8 cellular contexts compared by ENCODE assay signal in the genomic region with DNA sequence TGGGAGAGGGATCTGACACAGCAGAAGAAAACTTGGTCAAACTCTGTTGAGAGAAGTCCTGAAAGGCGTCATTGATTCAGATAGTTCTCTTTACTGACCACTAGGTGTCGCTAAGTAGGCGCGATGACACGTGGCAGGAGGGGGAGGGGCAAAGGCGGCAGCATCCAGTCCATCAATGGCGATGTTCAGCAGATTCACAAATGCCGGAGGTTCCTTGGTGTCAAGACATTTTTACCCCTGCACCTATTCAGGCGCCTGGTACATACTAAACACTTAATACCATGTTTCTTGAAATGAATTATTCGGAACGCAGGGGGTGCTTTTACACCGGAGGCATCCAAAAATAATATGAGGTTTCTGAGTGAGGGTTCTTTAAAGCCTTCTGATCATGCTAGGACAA. TPM values are rescaled to one million over a fixed set of nuclear protein-coding genes. Genes with fewer than 3 reads are reported as not detected.
DNase-seq lines count a peak whose midpoint lies in the region; ATAC-seq, FAIRE-seq and TF ChIP-seq lines count a peak whose summit lies in the region.

No MANE protein-coding gene starts in this region.

- TF ChIP-seq POLR2A in GM18505 (IDR thresholded peaks at IDR 0.05; ENCODE audit: borderline replicate concordance, extremely low read depth, insufficient read depth, insufficient read length) (peak; percentile 62), HepG2 (IDR thresholded peaks at IDR 0.05; ENCODE audit: insufficient read depth in 1 of 2, low read depth in 2 of 2, low read length in 2 of 2) (no peak)

- no peak overlapping the region for H3K9ac ChIP-seq in HepG2 (ENCODE audit: insufficient read depth, low read depth, low read length)

- FAIRE-seq in HepG2 (lab: Jason Lieb, UNC), result peak; percentile 92

- WGBS in HepG2 (ENCODE audit: low lambda C conversion rate), result 32% methylated on average over 12 of the region's 12 CpGs

- TF ChIP-seq CTCF in HepG2 (CRISPR knock-in tag; IDR thresholded peaks at IDR 0.05), result peak; percentile 85

- H3K27me3 ChIP-seq in HepG2 (ENCODE audit: control insufficient read depth in 1 of 2, insufficient read depth in 2 of 2, low read length in 2 of 2), result peaks cover 0 to 22% of the 10 kb centered on the region in 2 experiments; a peak in 3 of 5 replicates

- TF ChIP-seq EP300 in HepG2 (IDR thresholded peaks at IDR 0.05; ENCODE audit: low read depth in 2 of 2, low read length in 2 of 2) (peak in 1 of 2 experiments; percentile 24; a peak in 1 of 4 replicates), HepG2 (CRISPR knock-in tag; IDR thresholded peaks at IDR 0.05; ENCODE audit: borderline replicate concordance) (no peak)

- no peaks in the 10 kb centered on the region for H3K9me3 ChIP-seq in HepG2 (ENCODE audit: low read length)

- POLR2A ChIA-PET in HepG2 (lab: Yijun Ruan, JAX), result no interaction called here

- ATAC-seq in GM18505 (IDR thresholded peaks at IDR 0.05; ENCODE audit: unreplicated experiment) (peak; percentile 47), HG03066 (IDR thresholded peaks at IDR 0.05; ENCODE audit: low read depth, unreplicated experiment) (peak; percentile 41), HepG2 (peak; percentile 64)

- no peak overlapping the region for H3K4me3 ChIP-seq in HepG2 (replicated peaks in 1 of 3; ENCODE audit: insufficient read depth in 1 of 3, low read depth in 2 of 3, low read length in 3 of 3)

- DNase-seq in A172 (ENCODE audit: low spot score) (peak; percentile 72), NCI-H345 treated with DMSO at 0.1 percent for 48 hours (lab: John Stamatoyannopoulos, UW; ENCODE audit: unreplicated experiment) (peak; percentile 68), cerebellum (ENCODE audit: low spot score) (peak; percentile 15), HepG2 (ENCODE audit: low spot score) (peak; percentile 66)
- peak; percentile 70 for DNase-seq in activated CD4-positive, CD25-positive, alpha-beta regulatory T cell treated with anti-CD3 and anti-CD28 coated beads, Interleukin-2, amount 50 U/mL, for 16 hours (ENCODE audit: low read depth, low spot score)
- peak; percentile 64 to 88 (median 69) for DNase-seq in stimulated activated CD4-positive, alpha-beta T cell treated with anti-CD3 and anti-CD28 coated beads, TNF-alpha, amount 100 ng/mL, for 48 hours (ENCODE audit: low read depth in 3 of 3)

- no peak overlapping the region for H3K27ac ChIP-seq in HepG2 (ENCODE audit: extremely low read length, insufficient read depth, low read length)

- no TSS peak for BruUV-seq in HepG2 (replicated peaks; lab: Mats Ljungman, UMichigan)

- H3K79me2 ChIP-seq in HepG2 (ENCODE audit: insufficient read depth, low read length), result no peaks in the 10 kb centered on the region

- in situ Hi-C loops in HepG2 (cut with HindIII; ENCODE audit: extremely low pct_ligation_motif_present, low pct_unique_long_range_greater_than_20kb), result loop anchor here (5.0 kb wide), 1 partner anchor 80 kb away; no protein-coding TSS in a partner anchor

- peak; percentile 57 for TF ChIP-seq RAD21 in HepG2 (CRISPR knock-in tag; IDR thresholded peaks at IDR 0.05)

- H4K20me1 ChIP-seq in HepG2 (ENCODE audit: insufficient read depth, low read length), result no peaks in the 10 kb centered on the region

- no peak overlapping the region for H2AFZ ChIP-seq in HepG2 (ENCODE audit: low read length)

- intact Hi-C loops in HepG2 (cut with micrococcal nuclease; ENCODE audit: unreplicated experiment), result loop anchor here (1.0 kb wide), 1 partner anchor 79 kb away; no protein-coding TSS in a partner anchor

- H3K36me3 ChIP-seq in HepG2 (replicated peaks in 1 of 2; ENCODE audit: control insufficient read depth in 1 of 2, insufficient read depth in 2 of 2, low read length in 2 of 2), result no peaks in the 10 kb centered on the region

- H3K4me2 ChIP-seq in HepG2 (ENCODE audit: low read depth, low read length), result no peak overlapping the region

- CTCF ChIA-PET in HepG2 (lab: Yijun Ruan, JAX; ENCODE audit: low intra/inter-chr PET ratio, low total read pairs), result interaction anchor here (2.1 kb wide), 1 partner anchor 80 kb away, joined by 14 read pairs; no protein-coding TSS in a partner anchor

- H3K4me1 ChIP-seq in HepG2 (ENCODE audit: insufficient read depth, low read length), result no peaks in the 10 kb centered on the region

TF ChIP-seq in HepG2, 621 proteins besides CTCF, POLR2A, EP300 and RAD21 (continues in another document):
- no peak for TF ChIP-seq ZNF710 (CRISPR knock-in tag; IDR thresholded peaks at IDR 0.05; ENCODE audit: borderline replicate concordance)
- TF ChIP-seq SALL2 (CRISPR knock-in tag; IDR thresholded peaks at IDR 0.05), result no peak
- TF ChIP-seq SIN3B (IDR thresholded peaks at IDR 0.05; ENCODE audit: low read length), result no peak
- TF ChIP-seq ZMYM4 (CRISPR knock-in tag; IDR thresholded peaks at IDR 0.05), result peak; percentile 89
- no peak for TF ChIP-seq PLRG1 (conservative IDR thresholded peaks at IDR 0.05)
- TF ChIP-seq RORA (CRISPR knock-in tag; IDR thresholded peaks at IDR 0.05), result no peak
- no peak for TF ChIP-seq ZNF660 (CRISPR knock-in tag; IDR thresholded peaks at IDR 0.05; ENCODE audit: borderline replicate concordance, low read depth)

RNA-seq across cellular contexts. Expression of gene PLEK, which starts 3.0 kb away (rescaled TPM):
- not detected in 2 replicates for total RNA-seq in A172 (2014; rRNA removed; shearing (Covaris generic))
- total RNA-seq in cerebellum, result 2.7 TPM
- total RNA-seq in HepG2 (2016; rRNA removed; fragmentation: Illumina TruSeq; extraction: Trizol), result not detected in 2 replicates
- total RNA-seq in HepG2 (2016; cell fraction: cytosol; rRNA removed; fragmentation: Illumina TruSeq; extraction: Trizol; ENCODE audit: low read depth), result not detected in 2 replicates
- total RNA-seq in HepG2 (2016; cell fraction: insoluble cytoplasmic fraction; rRNA removed; fragmentation: Illumina TruSeq; extraction: Trizol), result not detected in 2 replicates
- total RNA-seq in HepG2 (2016; cell fraction: membrane; rRNA removed; fragmentation: Illumina TruSeq; extraction: Trizol), result not detected in 2 replicates
- not detected in 2 replicates for total RNA-seq in HepG2 (2016; cell fraction: nucleus; rRNA removed; fragmentation: Illumina TruSeq; extraction: Trizol)
- polyA plus RNA-seq in HepG2 (2011; rRNA removed), result 0.05 TPM in 1 of 2 replicates, not detected in the other
- polyA plus RNA-seq in HepG2 (2011; cell fraction: cytosol; rRNA removed), result 0.04 TPM in 2 replicates
- polyA plus RNA-seq in HepG2 (2011; cell fraction: nucleus; rRNA removed), result 0.12 TPM in 1 of 2 replicates, not detected in the other
- polyA plus RNA-seq in HepG2 (2012), result not detected in 2 replicates
- polyA plus RNA-seq in HepG2 (2016; cell fraction: cytosol; fragmentation: Illumina TruSeq; extraction: Trizol; ENCODE audit: low read depth), result not detected in 2 replicates
- not detected in 2 replicates for polyA plus RNA-seq in HepG2 (2016; cell fraction: insoluble cytoplasmic fraction; fragmentation: Illumina TruSeq; extraction: Trizol; ENCODE audit: low read depth)
- not detected in 2 replicates for polyA plus RNA-seq in HepG2 (2016; cell fraction: membrane; fragmentation: Illumina TruSeq; extraction: Trizol; ENCODE audit: low read depth)
- polyA plus RNA-seq in HepG2 (2016; cell fraction: nucleus; fragmentation: Illumina TruSeq; extraction: Trizol; ENCODE audit: insufficient read depth, low read depth), result not detected in 2 replicates
- 0.21 TPM in 1 of 2 replicates, not detected in the other for polyA minus RNA-seq in HepG2 (2011; rRNA and poly(A)+ RNA removed; ENCODE audit: low replicate concordance)
- not detected in 2 replicates for polyA minus RNA-seq in HepG2 (2011; cell fraction: cytosol; rRNA and poly(A)+ RNA removed)
- polyA minus RNA-seq in HepG2 (2011; cell fraction: nucleus; rRNA and poly(A)+ RNA removed), result not detected in 2 replicates

RNA-seq across cellular contexts. Expression of gene CNRIP1, which starts 42.3 kb away (rescaled TPM):
- 11.4 and 13.1 TPM in 2 replicates for total RNA-seq in A172 (2014; rRNA removed; shearing (Covaris generic))
- 39.8 TPM for total RNA-seq in cerebellum
- not detected in 2 replicates for total RNA-seq in HepG2 (2016; rRNA removed; fragmentation: Illumina TruSeq; extraction: Trizol)
- total RNA-seq in HepG2 (2016; cell fraction: cytosol; rRNA removed; fragmentation: Illumina TruSeq; extraction: Trizol; ENCODE audit: low read depth), result not detected in 2 replicates
- not detected in 2 replicates for total RNA-seq in HepG2 (2016; cell fraction: insoluble cytoplasmic fraction; rRNA removed; fragmentation: Illumina TruSeq; extraction: Trizol)
- not detected in 2 replicates for total RNA-seq in HepG2 (2016; cell fraction: membrane; rRNA removed; fragmentation: Illumina TruSeq; extraction: Trizol)
- not detected in 2 replicates for total RNA-seq in HepG2 (2016; cell fraction: nucleus; rRNA removed; fragmentation: Illumina TruSeq; extraction: Trizol)
- polyA plus RNA-seq in HepG2 (2011; rRNA removed), result not detected in 2 replicates
- 0.05 TPM in 1 of 2 replicates, not detected in the other for polyA plus RNA-seq in HepG2 (2011; cell fraction: cytosol; rRNA removed)
- not detected in 2 replicates for polyA plus RNA-seq in HepG2 (2011; cell fraction: nucleus; rRNA removed)
- polyA plus RNA-seq in HepG2 (2012), result not detected in 2 replicates
- not detected in 2 replicates for polyA plus RNA-seq in HepG2 (2016; cell fraction: cytosol; fragmentation: Illumina TruSeq; extraction: Trizol; ENCODE audit: low read depth)
- polyA plus RNA-seq in HepG2 (2016; cell fraction: insoluble cytoplasmic fraction; fragmentation: Illumina TruSeq; extraction: Trizol; ENCODE audit: low read depth), result not detected in 2 replicates
- not detected in 2 replicates for polyA plus RNA-seq in HepG2 (2016; cell fraction: membrane; fragmentation: Illumina TruSeq; extraction: Trizol; ENCODE audit: low read depth)
- polyA plus RNA-seq in HepG2 (2016; cell fraction: nucleus; fragmentation: Illumina TruSeq; extraction: Trizol; ENCODE audit: insufficient read depth, low read depth), result not detected in 2 replicates
- polyA minus RNA-seq in HepG2 (2011; rRNA and poly(A)+ RNA removed; ENCODE audit: low replicate concordance), result 0.44 TPM in 1 of 2 replicates, not detected in the other
- polyA minus RNA-seq in HepG2 (2011; cell fraction: cytosol; rRNA and poly(A)+ RNA removed), result not detected in 2 replicates
- not detected in 2 replicates for polyA minus RNA-seq in HepG2 (2011; cell fraction: nucleus; rRNA and poly(A)+ RNA removed)

Comparison
In these comparisons a context has a peak if more than half of its experiments do, and no peak if none do; other contexts are left out.
1. DNase-seq: peak in every context shown above with its lines; median percentile 72 in A172; 70 in activated CD4-positive, CD25-positive, alpha-beta regulatory T cell treated with anti-CD3 and anti-CD28 coated beads, Interleukin-2, amount 50 U/mL, for 16 hours; 69 in stimulated activated CD4-positive, alpha-beta T cell treated with anti-CD3 and anti-CD28 coated beads, TNF-alpha, amount 100 ng/mL, for 48 hours; 68 in NCI-H345 treated with DMSO at 0.1 percent for 48 hours; 66 in HepG2; 15 in cerebellum.
2. RNA of gene CNRIP1, which starts 42.3 kb away (total RNA-seq): 39.8 TPM in cerebellum (single experiment) and 11.4 to 13.1 TPM in A172; not detected in HepG2; every median in the first group is over 10 times any median in the second.
3. Peak in every context shown above with its lines, with median percentiles within 50 percentile points of each other: ATAC-seq.